Comparison of ENCODE assay signal across 1 cellular context in the genomic region with DNA sequence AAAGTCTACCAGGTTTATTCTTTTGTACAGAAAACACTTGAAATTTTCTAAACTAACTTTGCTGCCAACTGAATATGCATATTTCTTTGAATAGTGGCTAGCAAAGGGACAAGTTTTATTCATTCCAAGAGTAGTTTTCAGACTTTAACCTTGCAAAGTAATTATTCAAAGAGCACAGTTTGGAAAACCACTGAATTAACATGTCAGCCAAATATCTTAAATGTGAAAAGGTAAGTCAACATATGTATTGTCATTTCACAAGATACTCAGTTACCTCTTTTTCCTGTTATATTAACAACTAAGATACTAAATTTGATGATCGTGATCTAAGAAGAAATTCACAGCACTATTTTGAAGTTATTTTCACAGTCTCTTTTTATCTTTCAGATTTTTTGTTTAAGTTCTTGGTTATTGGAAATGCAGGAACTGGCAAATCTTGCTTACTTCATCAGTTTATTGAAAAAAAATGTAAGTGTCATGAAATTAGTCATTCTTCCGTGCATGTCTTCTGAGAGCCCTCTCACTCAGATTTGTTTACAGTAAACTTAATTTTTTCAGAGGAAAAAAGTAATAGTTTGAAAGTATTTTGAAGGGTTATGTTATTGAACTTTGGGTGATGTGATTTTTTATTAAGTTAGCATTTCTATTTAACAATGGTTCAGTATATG.
TF ChIP-seq lines count a peak whose summit lies in the region.

No MANE protein-coding gene starts in this region.

TF ChIP-seq in HEK293, 187 proteins besides CTCF, POLR2A, EP300 and RAD21 (continued from another document):
- TF ChIP-seq, protein P1, sequence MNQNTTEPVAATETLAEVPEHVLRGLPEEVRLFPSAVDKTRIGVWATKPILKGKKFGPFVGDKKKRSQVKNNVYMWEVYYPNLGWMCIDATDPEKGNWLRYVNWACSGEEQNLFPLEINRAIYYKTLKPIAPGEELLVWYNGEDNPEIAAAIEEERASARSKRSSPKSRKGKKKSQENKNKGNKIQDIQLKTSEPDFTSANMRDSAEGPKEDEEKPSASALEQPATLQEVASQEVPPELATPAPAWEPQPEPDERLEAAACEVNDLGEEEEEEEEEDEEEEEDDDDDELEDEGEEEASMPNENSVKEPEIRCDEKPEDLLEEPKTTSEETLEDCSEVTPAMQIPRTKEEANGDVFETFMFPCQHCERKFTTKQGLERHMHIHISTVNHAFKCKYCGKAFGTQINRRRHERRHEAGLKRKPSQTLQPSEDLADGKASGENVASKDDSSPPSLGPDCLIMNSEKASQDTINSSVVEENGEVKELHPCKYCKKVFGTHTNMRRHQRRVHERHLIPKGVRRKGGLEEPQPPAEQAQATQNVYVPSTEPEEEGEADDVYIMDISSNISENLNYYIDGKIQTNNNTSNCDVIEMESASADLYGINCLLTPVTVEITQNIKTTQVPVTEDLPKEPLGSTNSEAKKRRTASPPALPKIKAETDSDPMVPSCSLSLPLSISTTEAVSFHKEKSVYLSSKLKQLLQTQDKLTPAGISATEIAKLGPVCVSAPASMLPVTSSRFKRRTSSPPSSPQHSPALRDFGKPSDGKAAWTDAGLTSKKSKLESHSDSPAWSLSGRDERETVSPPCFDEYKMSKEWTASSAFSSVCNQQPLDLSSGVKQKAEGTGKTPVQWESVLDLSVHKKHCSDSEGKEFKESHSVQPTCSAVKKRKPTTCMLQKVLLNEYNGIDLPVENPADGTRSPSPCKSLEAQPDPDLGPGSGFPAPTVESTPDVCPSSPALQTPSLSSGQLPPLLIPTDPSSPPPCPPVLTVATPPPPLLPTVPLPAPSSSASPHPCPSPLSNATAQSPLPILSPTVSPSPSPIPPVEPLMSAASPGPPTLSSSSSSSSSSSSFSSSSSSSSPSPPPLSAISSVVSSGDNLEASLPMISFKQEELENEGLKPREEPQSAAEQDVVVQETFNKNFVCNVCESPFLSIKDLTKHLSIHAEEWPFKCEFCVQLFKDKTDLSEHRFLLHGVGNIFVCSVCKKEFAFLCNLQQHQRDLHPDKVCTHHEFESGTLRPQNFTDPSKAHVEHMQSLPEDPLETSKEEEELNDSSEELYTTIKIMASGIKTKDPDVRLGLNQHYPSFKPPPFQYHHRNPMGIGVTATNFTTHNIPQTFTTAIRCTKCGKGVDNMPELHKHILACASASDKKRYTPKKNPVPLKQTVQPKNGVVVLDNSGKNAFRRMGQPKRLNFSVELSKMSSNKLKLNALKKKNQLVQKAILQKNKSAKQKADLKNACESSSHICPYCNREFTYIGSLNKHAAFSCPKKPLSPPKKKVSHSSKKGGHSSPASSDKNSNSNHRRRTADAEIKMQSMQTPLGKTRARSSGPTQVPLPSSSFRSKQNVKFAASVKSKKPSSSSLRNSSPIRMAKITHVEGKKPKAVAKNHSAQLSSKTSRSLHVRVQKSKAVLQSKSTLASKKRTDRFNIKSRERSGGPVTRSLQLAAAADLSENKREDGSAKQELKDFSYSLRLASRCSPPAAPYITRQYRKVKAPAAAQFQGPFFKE (tag by site-specific recombination; IDR thresholded peaks at IDR 0.05; ENCODE audit: borderline replicate concordance), result no peak
- TF ChIP-seq, protein P2, sequence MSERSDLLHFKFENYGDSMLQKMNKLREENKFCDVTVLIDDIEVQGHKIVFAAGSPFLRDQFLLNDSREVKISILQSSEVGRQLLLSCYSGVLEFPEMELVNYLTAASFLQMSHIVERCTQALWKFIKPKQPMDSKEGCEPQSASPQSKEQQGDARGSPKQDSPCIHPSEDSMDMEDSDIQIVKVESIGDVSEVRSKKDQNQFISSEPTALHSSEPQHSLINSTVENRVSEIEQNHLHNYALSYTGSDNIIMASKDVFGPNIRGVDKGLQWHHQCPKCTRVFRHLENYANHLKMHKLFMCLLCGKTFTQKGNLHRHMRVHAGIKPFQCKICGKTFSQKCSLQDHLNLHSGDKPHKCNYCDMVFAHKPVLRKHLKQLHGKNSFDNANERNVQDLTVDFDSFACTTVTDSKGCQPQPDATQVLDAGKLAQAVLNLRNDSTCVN (tag by site-specific recombination; optimal IDR thresholded peaks at IDR 0.05), result no peak
- TF ChIP-seq PRDM1 (tag by site-specific recombination; IDR thresholded peaks at IDR 0.05) (peak; percentile 44; the same call in 1 of the 2 replicates), SP7 (tag by site-specific recombination; IDR thresholded peaks at IDR 0.05) (no peak), ZNF48 (tag by site-specific recombination; IDR thresholded peaks at IDR 0.05) (no peak), SCRT2 (tag by site-specific recombination; IDR thresholded peaks at IDR 0.05) (no peak)
- TF ChIP-seq, protein P3, sequence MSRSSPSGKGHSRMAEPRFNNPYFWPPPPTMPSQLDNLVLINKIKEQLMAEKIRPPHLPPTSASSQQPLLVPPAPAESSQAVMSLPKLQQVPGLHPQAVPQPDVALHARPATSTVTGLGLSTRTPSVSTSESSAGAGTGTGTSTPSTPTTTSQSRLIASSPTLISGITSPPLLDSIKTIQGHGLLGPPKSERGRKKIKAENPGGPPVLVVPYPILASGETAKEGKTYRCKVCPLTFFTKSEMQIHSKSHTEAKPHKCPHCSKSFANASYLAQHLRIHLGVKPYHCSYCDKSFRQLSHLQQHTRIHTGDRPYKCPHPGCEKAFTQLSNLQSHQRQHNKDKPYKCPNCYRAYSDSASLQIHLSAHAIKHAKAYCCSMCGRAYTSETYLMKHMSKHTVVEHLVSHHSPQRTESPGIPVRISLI (tag by site-specific recombination; IDR thresholded peaks at IDR 0.05), result peak; percentile 50; the same call in 1 of the 2 replicates
- TF ChIP-seq, protein P4, sequence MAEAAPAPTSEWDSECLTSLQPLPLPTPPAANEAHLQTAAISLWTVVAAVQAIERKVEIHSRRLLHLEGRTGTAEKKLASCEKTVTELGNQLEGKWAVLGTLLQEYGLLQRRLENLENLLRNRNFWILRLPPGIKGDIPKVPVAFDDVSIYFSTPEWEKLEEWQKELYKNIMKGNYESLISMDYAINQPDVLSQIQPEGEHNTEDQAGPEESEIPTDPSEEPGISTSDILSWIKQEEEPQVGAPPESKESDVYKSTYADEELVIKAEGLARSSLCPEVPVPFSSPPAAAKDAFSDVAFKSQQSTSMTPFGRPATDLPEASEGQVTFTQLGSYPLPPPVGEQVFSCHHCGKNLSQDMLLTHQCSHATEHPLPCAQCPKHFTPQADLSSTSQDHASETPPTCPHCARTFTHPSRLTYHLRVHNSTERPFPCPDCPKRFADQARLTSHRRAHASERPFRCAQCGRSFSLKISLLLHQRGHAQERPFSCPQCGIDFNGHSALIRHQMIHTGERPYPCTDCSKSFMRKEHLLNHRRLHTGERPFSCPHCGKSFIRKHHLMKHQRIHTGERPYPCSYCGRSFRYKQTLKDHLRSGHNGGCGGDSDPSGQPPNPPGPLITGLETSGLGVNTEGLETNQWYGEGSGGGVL (tag by site-specific recombination; IDR thresholded peaks at IDR 0.05), result no peak
